ENCODE assay signal across 9 cellular contexts in the genomic region with DNA sequence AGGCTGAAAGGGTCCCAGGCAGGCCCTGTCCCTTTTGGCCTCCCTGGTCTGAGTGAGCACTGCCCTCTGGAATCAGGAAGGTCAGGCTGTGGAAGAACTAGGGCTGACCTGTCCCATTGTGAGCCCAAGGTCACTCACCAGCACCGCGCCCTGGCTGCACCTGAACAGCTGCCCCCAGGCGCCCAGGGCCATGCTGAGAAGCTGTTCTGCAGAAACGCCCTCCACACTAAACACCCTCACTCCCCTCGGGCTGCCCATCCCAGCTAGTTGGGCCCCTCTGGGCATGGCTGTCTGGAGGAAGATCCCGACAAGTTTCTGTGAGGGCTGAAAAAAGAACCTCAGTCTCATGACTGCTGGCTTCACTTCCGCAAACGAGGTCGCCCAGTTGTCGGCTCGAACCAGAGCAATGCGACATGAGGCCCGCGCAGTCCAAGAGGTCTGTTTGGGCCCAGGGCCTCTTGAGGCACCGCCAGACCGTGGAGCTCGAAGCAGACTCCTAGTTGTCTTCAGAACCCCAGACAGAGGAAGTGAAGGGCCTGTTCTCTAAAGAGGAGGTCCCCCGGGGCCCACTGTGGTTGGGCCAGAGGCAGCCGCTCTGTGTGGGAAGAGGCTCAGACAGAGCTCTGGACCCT.
DNase-seq lines count a peak whose midpoint lies in the region; ATAC-seq and TF ChIP-seq lines count a peak whose summit lies in the region.
"Had no signal": no experiment of that assay in that cellular context is flagged by ENCODE, and none has a peak within 500 bp of the region (broad histone marks: within the 10 kb centered on the region; RNA-seq: fewer than 3 reads in every experiment).

No MANE protein-coding gene starts in this region.

- TF ChIP-seq CTCF in GM13977 (IDR thresholded peaks at IDR 0.05; ENCODE audit: extremely low read depth, insufficient read depth, missing control alignments), result no peak

- ATAC-seq in GM21360 (IDR thresholded peaks at IDR 0.05; ENCODE audit: unreplicated experiment), result peak; percentile 82
- ATAC-seq in HG03175 (IDR thresholded peaks at IDR 0.05; ENCODE audit: unreplicated experiment), result peak; percentile 91
- peak; percentile 49 for ATAC-seq in left lobe of liver

- in situ Hi-C loops in GM13977 (cut with MboI; ENCODE audit: low pct_unique_long_range_greater_than_20kb, low sequenced_read_pairs, unreplicated experiment), result no loop called here

- DNase-seq in GM13977 (ENCODE audit: low spot score), result peak; percentile 67
- DNase-seq in left lobe of liver (ENCODE audit: low spot score), result no peak
- DNase-seq in NCI-H69 (lab: John Stamatoyannopoulos, UW), result no peak
- DNase-seq in ureter (ENCODE audit: low spot score), result no peak
- DNase-seq in OCI-M1 (lab: John Stamatoyannopoulos, UW), result no peak
- no peak for DNase-seq in glomerular visceral epithelial cell (ENCODE audit: extremely low spot score)
- DNase-seq: GDM1 had no signal
